18 cellular contexts compared by ENCODE assay signal in genomic region chr6:38160831-38161230, GRCh38.
"Had no signal": no experiment of that assay in that cellular context is flagged by ENCODE, and none has a peak within 500 bp of the region (broad histone marks: within the 10 kb centered on the region; RNA-seq: fewer than 3 reads in every experiment).

No MANE protein-coding gene starts in this region.

- H3K27ac ChIP-seq: left lung, lower lobe of right lung, ovary, right atrium auricular region, suprapubic skin, thyroid gland, uterus had no signal

- H3K9me3 Mint-ChIP-seq: immature natural killer cell had no signal

- DNase-seq: effector memory CD4-positive, alpha-beta T cell; immature natural killer cell; left lung; lower lobe of right lung; ovary; small intestine; stimulated activated CD4-positive, alpha-beta T cell treated with anti-CD3 and anti-CD28 coated beads, Interleukin-12 subunit alpha, Interleukin-12 subunit beta, amount 100 ng/mL, for 4 hours; stimulated activated naive CD8-positive, alpha-beta T cell treated with anti-CD3 and anti-CD28 coated beads, Interleukin-15, Interleukin-2, amounts not matched to agents 100 U/mL and 50 U/mL, for 24 hours; thyroid gland; uterus had no signal

- H3K4me1 ChIP-seq: lower lobe of right lung, right atrium auricular region, thyroid gland, uterus had no signal

- H3K9me3 ChIP-seq: left lung, lower lobe of right lung, neutrophil, ovary, right atrium auricular region, suprapubic skin, thyroid gland, uterus had no signal

- H3K27me3 ChIP-seq: left lung, neutrophil, ovary, right atrium auricular region, suprapubic skin, thyroid gland, uterus had no signal

- H3K36me3 ChIP-seq: lower lobe of right lung, ovary, right atrium auricular region, suprapubic skin, thyroid gland, uterus had no signal

- ATAC-seq: esophagus mucosa; left lung; lower lobe of right lung; stimulated activated naive CD8-positive, alpha-beta T cell treated with anti-CD3 and anti-CD28 coated beads, Interleukin-15, Interleukin-2, amounts not matched to agents 100 U/mL and 50 U/mL, for 24 hours had no signal

- H3K27ac Mint-ChIP-seq: memory B cell, mesothelial cell of epicardium, nephron, type B pancreatic cell had no signal

- H3K27me3 Mint-ChIP-seq: memory B cell, type B pancreatic cell had no signal

- H3K4me1 Mint-ChIP-seq: mesothelial cell of epicardium had no signal

- H3K4me3 ChIP-seq: left lung, lower lobe of right lung, ovary, right atrium auricular region, suprapubic skin, thyroid gland, uterus had no signal

- H3K4me3 Mint-ChIP-seq: immature natural killer cell, memory B cell, mesothelial cell of epicardium, nephron, type B pancreatic cell had no signal
